8 cellular contexts compared by ENCODE assay signal in genomic region chr12:13534645-13535398, GRCh38.
DNase-seq lines count a peak whose midpoint lies in the region; ATAC-seq and TF ChIP-seq lines count a peak whose summit lies in the region.

No MANE protein-coding gene starts in this region.

- no peaks in the 10 kb centered on the region for H3K4me1 ChIP-seq in Loucy (ENCODE audit: insufficient read depth, low read length, poor library complexity, severe bottlenecking)

- peak overlapping the region; percentile 96 for H2AFZ ChIP-seq in Loucy (ENCODE audit: low read length)

- no peaks in the 10 kb centered on the region for H3K27me3 ChIP-seq in Loucy (ENCODE audit: insufficient read depth, low read length, poor library complexity, severe bottlenecking)
- no peaks in the 10 kb centered on the region for H3K27me3 ChIP-seq in WERI-Rb-1 (ENCODE audit: insufficient read depth, low read depth, severe bottlenecking)

- H3K79me2 ChIP-seq in Loucy (ENCODE audit: insufficient read depth, low read length), result no peaks in the 10 kb centered on the region

- H3K9me3 Mint-ChIP-seq in nephron progenitor cell (no peaks in the 10 kb centered on the region), type B pancreatic cell (no peaks in the 10 kb centered on the region)

- peak overlapping the region; percentile 51 for H3K4me3 ChIP-seq in Loucy (ENCODE audit: low read length, poor library complexity, severe bottlenecking)
- no peak overlapping the region for H3K4me3 ChIP-seq in WERI-Rb-1 (ENCODE audit: low read depth, low read length)
- H3K4me3 ChIP-seq in fibroblast of mammary gland (ENCODE audit: control insufficient read depth, low read depth, low read length), result no peak overlapping the region

- H3K4me3 Mint-ChIP-seq in nephron progenitor cell, result peak overlapping the region; percentile 71
- no peak overlapping the region for H3K4me3 Mint-ChIP-seq in type B pancreatic cell

- H3K4me1 Mint-ChIP-seq in nephron progenitor cell (peaks cover 10% of the 10 kb centered on the region), type B pancreatic cell (ENCODE audit: unreplicated experiment) (peaks cover 4% of the 10 kb centered on the region)

- DNase-seq in NOMO-1 treated with DMSO at 0.1 percent for 48 hours (lab: John Stamatoyannopoulos, UW; ENCODE audit: unreplicated experiment) (peak; percentile 6), NOMO-1 treated with dmso at 0.1 percent for 144 hours (lab: John Stamatoyannopoulos, UW; ENCODE audit: unreplicated experiment) (no peak), WERI-Rb-1 (peak; percentile 85), fibroblast of mammary gland (ENCODE audit: low read depth) (peak; percentile 62), nephron progenitor cell (peak; percentile 95), type B pancreatic cell (ENCODE audit: extremely low spot score, unreplicated experiment) (peak; percentile 81)

- peak overlapping the region; percentile 13 for H3K27ac Mint-ChIP-seq in nephron progenitor cell
- H3K27ac Mint-ChIP-seq in type B pancreatic cell, result peak overlapping the region; percentile 8

- H3F3A ChIP-seq in Loucy (ENCODE audit: low read depth), result no peaks in the 10 kb centered on the region

- H3K36me3 ChIP-seq in Loucy (ENCODE audit: insufficient read depth, low read length) (no peaks in the 10 kb centered on the region), WERI-Rb-1 (no peaks in the 10 kb centered on the region)

- TF ChIP-seq CTCF in Loucy (conservative IDR thresholded peaks at IDR 0.05; ENCODE audit: low read length) (peak; percentile 99), WERI-Rb-1 (IDR thresholded peaks at IDR 0.05; ENCODE audit: low read depth, low read length) (peak; percentile 91), fibroblast of mammary gland (conservative IDR thresholded peaks at IDR 0.05; ENCODE audit: control insufficient read depth, insufficient read depth, low read depth, low read length) (peak; percentile 99), nephron progenitor cell (IDR thresholded peaks at IDR 0.05) (peak; percentile 97), type B pancreatic cell (conservative IDR thresholded peaks at IDR 0.05) (peak; percentile 97)

- H3K36me3 Mint-ChIP-seq in nephron progenitor cell (ENCODE audit: low read depth) (no peaks in the 10 kb centered on the region), type B pancreatic cell (no peaks in the 10 kb centered on the region)

- peak overlapping the region; percentile 63 for H3K4me2 ChIP-seq in Loucy (ENCODE audit: low read depth, low read length, poor library complexity, severe bottlenecking)

- no peak for ATAC-seq in GM18517 (IDR thresholded peaks at IDR 0.05; ENCODE audit: unreplicated experiment)

- H3K9me2 ChIP-seq in Loucy (replicated peaks; ENCODE audit: low read depth, low read length), result no peaks in the 10 kb centered on the region

- no peaks in the 10 kb centered on the region for H4K20me1 ChIP-seq in Loucy (ENCODE audit: insufficient read depth, low read length, poor library complexity, severe bottlenecking)

- H3K9me3 ChIP-seq in Loucy (ENCODE audit: insufficient read depth, low read depth, low read length) (no peaks in the 10 kb centered on the region), WERI-Rb-1 (ENCODE audit: severe bottlenecking) (no peaks in the 10 kb centered on the region)

- H3K27ac ChIP-seq in WERI-Rb-1, result no peak overlapping the region

- H3K9ac ChIP-seq in Loucy (ENCODE audit: low read depth, low read length, poor library complexity, severe bottlenecking), result no peak overlapping the region

- H3K27me3 Mint-ChIP-seq in nephron progenitor cell (ENCODE audit: low read depth, poor library complexity) (peaks cover 6% of the 10 kb centered on the region), type B pancreatic cell (peaks cover 33% of the 10 kb centered on the region)
